In the genomic region with DNA sequence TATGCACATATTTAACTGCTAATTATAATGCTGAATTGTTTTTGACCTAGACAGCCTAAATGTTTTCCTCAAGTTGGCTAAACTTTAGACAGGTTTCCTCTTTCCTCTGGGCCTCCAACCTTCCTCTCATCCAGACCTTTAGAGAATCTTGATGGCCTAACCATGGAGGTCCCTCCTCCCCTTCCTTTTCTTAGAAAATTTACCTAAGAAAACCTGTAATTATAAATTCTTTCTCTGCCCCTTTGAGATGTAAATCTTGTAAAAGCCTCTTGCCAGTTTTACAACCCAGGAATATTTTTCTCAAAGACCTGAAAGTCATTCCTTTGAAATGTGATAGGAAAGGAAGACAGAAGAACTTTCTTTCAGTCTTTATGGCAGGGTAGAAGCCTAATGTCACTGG, we compare ENCODE assay signal across 21 cellular contexts.
A peak's percentile ranks its signal among the peaks of the same experiment; 100 is the strongest.
DNase-seq lines count a peak whose midpoint lies in the region; ATAC-seq and TF ChIP-seq lines count a peak whose summit lies in the region.
"Had no signal": no experiment of that assay in that cellular context is flagged by ENCODE, and none has a peak within 500 bp of the region (broad histone marks: within the 10 kb centered on the region; RNA-seq: fewer than 3 reads in every experiment).

No MANE protein-coding gene starts in this region.

- H3K4me3 Mint-ChIP-seq in H9 = no peak overlapping the region
- H3K4me3 Mint-ChIP-seq in natural killer cell treated with Interleukin-12 subunit alpha and Interleukin-12 subunit beta and Interleukin-15 and Interleukin-18, amount 100 ng/mL, for 72 hours = no peak overlapping the region
- H3K4me3 Mint-ChIP-seq: CD4-positive, alpha-beta memory T cell had no signal

- H3K27me3 Mint-ChIP-seq in H9 (ENCODE audit: low read depth) = no peaks in the 10 kb centered on the region; the same call in 1 of the 2 replicates
- H3K27me3 Mint-ChIP-seq in natural killer cell treated with Interleukin-12 subunit alpha and Interleukin-12 subunit beta and Interleukin-15 and Interleukin-18, amount 100 ng/mL, for 72 hours = no peaks in the 10 kb centered on the region
- H3K27me3 Mint-ChIP-seq: CD4-positive, alpha-beta memory T cell had no signal

- no peak overlapping the region for H4K5ac ChIP-seq in H9 (ENCODE audit: insufficient read length, low read depth, low read length)

- H3K9ac ChIP-seq in H9 (ENCODE audit: extremely low read depth, insufficient read length, low read length) (no peak overlapping the region), OCI-LY1 (ENCODE audit: low read length) (no peak overlapping the region), iPS-18a (ENCODE audit: low read length) (no peak overlapping the region)
- H3K9ac ChIP-seq: BLaER1 had no signal

- no peak overlapping the region for H2BK15ac ChIP-seq in H9 (ENCODE audit: low read depth, low read length)

- H3K4me1 ChIP-seq in H9 (ENCODE audit: insufficient read depth, low read length) (peaks cover 2% of the 10 kb centered on the region; the same call in 1 of the 2 replicates), OCI-LY1 (ENCODE audit: insufficient read depth, low read length, severe bottlenecking) (peaks cover 53% of the 10 kb centered on the region), iPS-18a (ENCODE audit: control insufficient read depth, low read depth, low read length) (peaks cover 27% of the 10 kb centered on the region), osteoblast (ENCODE audit: insufficient read depth, low read length) (no peaks in the 10 kb centered on the region)
- H3K4me1 ChIP-seq: BLaER1 had no signal

- no peaks in the 10 kb centered on the region for H3K79me1 ChIP-seq in H9 (ENCODE audit: insufficient read depth, low read depth, low read length, poor library complexity, severe bottlenecking)

- H2BK20ac ChIP-seq in H9 (ENCODE audit: low read depth, low read length, poor library complexity, severe bottlenecking) = no peak overlapping the region

- no peaks in the 10 kb centered on the region for H3K9me3 ChIP-seq in H9 (ENCODE audit: control insufficient read depth, low read depth, low read length)
- H3K9me3 ChIP-seq in OCI-LY1 (ENCODE audit: low read length) = peaks cover 7% of the 10 kb centered on the region
- no peaks in the 10 kb centered on the region for H3K9me3 ChIP-seq in iPS-18a (ENCODE audit: control insufficient read depth, low read depth, low read length)
- H3K9me3 ChIP-seq in osteoblast (ENCODE audit: low read depth, low read length) = no peaks in the 10 kb centered on the region
- H3K9me3 ChIP-seq: BLaER1 had no signal

- no peaks in the 10 kb centered on the region for H3K9me2 ChIP-seq in OCI-LY1 (ENCODE audit: low read depth, low read length)

- no peak overlapping the region for H3T11ph ChIP-seq in H9 (ENCODE audit: low read length)

- H3K36me3 Mint-ChIP-seq in H9 (ENCODE audit: insufficient read depth in 1 of 3, low read depth in 3 of 3) = no peaks in the 10 kb centered on the region; a peak in 4 of 7 replicates
- H3K36me3 Mint-ChIP-seq in natural killer cell treated with Interleukin-12 subunit alpha and Interleukin-12 subunit beta and Interleukin-15 and Interleukin-18, amount 100 ng/mL, for 72 hours = no peaks in the 10 kb centered on the region
- H3K36me3 Mint-ChIP-seq: CD4-positive, alpha-beta memory T cell had no signal

- H3K27ac ChIP-seq in H9 (ENCODE audit: insufficient read length, low read depth, low read length) (no peak overlapping the region), OCI-LY1 (ENCODE audit: low read depth, low read length, poor library complexity, severe bottlenecking) (peak overlapping the region; percentile 16), iPS-18a (ENCODE audit: low read length) (peak overlapping the region; percentile 57), osteoblast (ENCODE audit: low read depth, low read length) (no peak overlapping the region)
- H3K27ac ChIP-seq: BLaER1, PC-9, RWPE1 had no signal

- H3K79me2 ChIP-seq in H9 (ENCODE audit: insufficient read depth, low read length) (no peaks in the 10 kb centered on the region), OCI-LY1 (ENCODE audit: insufficient read depth, low read length) (no peaks in the 10 kb centered on the region), osteoblast (ENCODE audit: insufficient read depth, low read length) (no peaks in the 10 kb centered on the region)

- no peak for ATAC-seq in natural killer cell treated with Interleukin-12 subunit alpha and Interleukin-12 subunit beta and Interleukin-15 and Interleukin-18, amount 100 ng/mL, for 72 hours
- no peak for ATAC-seq in GM19455 (IDR thresholded peaks at IDR 0.05; ENCODE audit: unreplicated experiment)
- ATAC-seq: HCT116, HepG2 had no signal

- H3K4me2 ChIP-seq in H9 (ENCODE audit: insufficient read depth, insufficient read length, low read length) (peak overlapping the region; percentile 8), OCI-LY1 (ENCODE audit: low read length) (no peak overlapping the region), osteoblast (ENCODE audit: insufficient read depth, low read length) (no peak overlapping the region)
- H3K4me2 ChIP-seq: BLaER1, PC-9 had no signal

- no peak overlapping the region for H4K8ac ChIP-seq in H9 (replicated peaks; ENCODE audit: insufficient read length, low read depth, low read length)

- no peak overlapping the region for H3K4ac ChIP-seq in H9 (ENCODE audit: low read depth, low read length)

- H3K18ac ChIP-seq in H9 (ENCODE audit: insufficient read length, low read depth, low read length) = no peak overlapping the region

- H2BK120ac ChIP-seq in H9 (ENCODE audit: low read depth, low read length, poor library complexity, severe bottlenecking) = no peak overlapping the region

- no peak overlapping the region for H2AK5ac ChIP-seq in H9 (ENCODE audit: insufficient read length, low read length)

- H3K14ac ChIP-seq in H9 (ENCODE audit: insufficient read depth, low read length) = no peak overlapping the region

- TF ChIP-seq CTCF in H9 (conservative IDR thresholded peaks at IDR 0.05) (no peak), OCI-LY1 (IDR thresholded peaks at IDR 0.05; ENCODE audit: low read length) (no peak), osteoblast (IDR thresholded peaks at IDR 0.05; ENCODE audit: extremely low read depth, low read depth, low read length) (no peak)

- DNase-seq in H9 (no peak), cardiac septum (ENCODE audit: low spot score) (no peak), osteoblast (ENCODE audit: insufficient read length, low spot score, missing footprints) (no peak)
- no peak for DNase-seq in natural killer cell treated with Interleukin-12 subunit alpha and Interleukin-12 subunit beta and Interleukin-15 and Interleukin-18, amount 100 ng/mL, for 72 hours (ENCODE audit: low spot score)
- DNase-seq: CD4-positive, alpha-beta memory T cell; DMS153; EL; KBM-7; NCI-H1105; NCI-H1694; NCI-H510A; NCI-H774; PC-9; SIG-M5 had no signal

- H3K23me2 ChIP-seq in H9 (ENCODE audit: insufficient read length, low read depth, low read length, poor library complexity, severe bottlenecking) = no peaks in the 10 kb centered on the region

- H3K36me3 ChIP-seq in OCI-LY1 (ENCODE audit: insufficient read depth, low read length) (no peaks in the 10 kb centered on the region), iPS-18a (ENCODE audit: control insufficient read depth, low read depth, low read length) (no peaks in the 10 kb centered on the region), osteoblast (ENCODE audit: insufficient read depth, low read length) (no peaks in the 10 kb centered on the region)
- H3K36me3 ChIP-seq: BLaER1 had no signal

- H2BK12ac ChIP-seq in H9 (ENCODE audit: insufficient read length, low read depth, low read length) = no peak overlapping the region

- peak overlapping the region in 2 of 3 experiments; percentile 56 to 85; a peak in 2 of 7 replicates for H3K27ac Mint-ChIP-seq in H9
- peak overlapping the region; percentile 68 to 94 for H3K27ac Mint-ChIP-seq in natural killer cell treated with Interleukin-12 subunit alpha and Interleukin-12 subunit beta and Interleukin-15 and Interleukin-18, amount 100 ng/mL, for 72 hours
- H3K27ac Mint-ChIP-seq: CD4-positive, alpha-beta memory T cell had no signal

- intact Hi-C loops in cardiac septum (cut with DNase I) = loop anchor here (10.0 kb wide), 1 partner anchor 59 kb away; no protein-coding TSS in a partner anchor

- H3K27me3 ChIP-seq in H9 (ENCODE audit: insufficient read depth, low read length) (no peaks in the 10 kb centered on the region), OCI-LY1 (ENCODE audit: insufficient read depth, low read length) (no peaks in the 10 kb centered on the region), iPS-18a (ENCODE audit: control insufficient read depth, insufficient read depth, low read length) (no peaks in the 10 kb centered on the region), osteoblast (ENCODE audit: insufficient read depth, low read length) (no peaks in the 10 kb centered on the region)
- H3K27me3 ChIP-seq: BLaER1 had no signal

- H2AFZ ChIP-seq in H9 (ENCODE audit: low read length) (no peak overlapping the region), OCI-LY1 (ENCODE audit: low read length) (peak overlapping the region; percentile 48; the same call in 1 of the 2 replicates), osteoblast (ENCODE audit: low read length) (no peak overlapping the region)
- H2AFZ ChIP-seq: PC-9 had no signal

- no peaks in the 10 kb centered on the region; a peak in 1 of 5 replicates for H3K9me3 Mint-ChIP-seq in H9
- H3K9me3 Mint-ChIP-seq in natural killer cell treated with Interleukin-12 subunit alpha and Interleukin-12 subunit beta and Interleukin-15 and Interleukin-18, amount 100 ng/mL, for 72 hours = peaks cover 3% of the 10 kb centered on the region

- H4K20me1 ChIP-seq in H9 (ENCODE audit: control insufficient read depth, insufficient read depth, insufficient read length) (no peaks in the 10 kb centered on the region), OCI-LY1 (ENCODE audit: insufficient read depth, low read length) (no peaks in the 10 kb centered on the region), osteoblast (ENCODE audit: insufficient read depth, low read length) (no peaks in the 10 kb centered on the region)
- H4K20me1 ChIP-seq: BLaER1 had no signal

- H4K91ac ChIP-seq in H9 (ENCODE audit: insufficient read length, low read depth, low read length) = no peak overlapping the region

- no peak overlapping the region for H3K23ac ChIP-seq in H9 (ENCODE audit: insufficient read length, low read depth, low read length)

- H3K4me3 ChIP-seq in OCI-LY1 (ENCODE audit: low read depth, low read length, poor library complexity, severe bottlenecking) = no peak overlapping the region
- H3K4me3 ChIP-seq in iPS-18a (ENCODE audit: low read length) = peak overlapping the region; percentile 12
- H3K4me3 ChIP-seq in osteoblast (ENCODE audit: insufficient read depth, low read length) = no peak overlapping the region
- H3K4me3 ChIP-seq: BLaER1, PC-9 had no signal

- no peak overlapping the region for H3K56ac ChIP-seq in H9 (ENCODE audit: insufficient read length, low read depth, low read length)

- no peak overlapping the region for H2BK5ac ChIP-seq in H9 (ENCODE audit: insufficient read length, low read length)

- 0 out of 2 replicates have a peak, but pooled peaks cover 3% of the 10 kb centered on the region for H3F3A ChIP-seq in OCI-LY1 (ENCODE audit: insufficient read depth, low read length)

- peaks cover 26 to 40% of the 10 kb centered on the region in 2 experiments for H3K4me1 Mint-ChIP-seq in H9
- H3K4me1 Mint-ChIP-seq in natural killer cell treated with Interleukin-12 subunit alpha and Interleukin-12 subunit beta and Interleukin-15 and Interleukin-18, amount 100 ng/mL, for 72 hours (ENCODE audit: low read depth in 2 of 2) = peaks cover 10 to 11% of the 10 kb centered on the region in 2 donors
- H3K4me1 Mint-ChIP-seq: CD4-positive, alpha-beta memory T cell had no signal

Comparison
In these comparisons a context has a peak if more than half of its experiments do, and no peak if none do; other contexts are left out.
1. H3K27ac ChIP-seq: peak in OCI-LY1 (single experiment) and iPS-18a (single experiment); none in H9 (single experiment) and osteoblast (single experiment).